ENCODE assay signal across 1 cellular context in the genomic region with DNA sequence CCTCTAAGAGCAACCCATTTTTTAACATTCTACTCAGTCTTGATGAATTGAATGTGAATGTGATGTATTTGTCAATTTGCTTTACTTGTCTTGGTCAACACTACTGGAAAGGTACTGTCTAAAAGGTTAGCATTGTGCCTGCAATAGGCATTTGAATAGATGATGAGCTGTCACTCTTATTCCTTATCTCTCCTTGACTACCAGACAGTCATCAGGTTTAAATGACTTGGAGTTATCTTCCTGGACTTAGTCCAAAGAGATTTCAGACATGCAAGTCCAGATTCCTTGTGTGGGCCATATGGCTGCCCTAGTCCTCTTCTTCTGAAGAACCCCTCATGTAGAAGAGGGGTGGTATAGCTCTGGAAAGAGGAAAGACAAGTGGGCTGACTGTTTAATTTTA.
TF ChIP-seq lines count a peak whose summit lies in the region.

No MANE protein-coding gene starts in this region.

TF ChIP-seq in SK-N-SH, 30 proteins besides CTCF, POLR2A, EP300 and RAD21 (continued from another document):
- TF ChIP-seq, protein P1, sequence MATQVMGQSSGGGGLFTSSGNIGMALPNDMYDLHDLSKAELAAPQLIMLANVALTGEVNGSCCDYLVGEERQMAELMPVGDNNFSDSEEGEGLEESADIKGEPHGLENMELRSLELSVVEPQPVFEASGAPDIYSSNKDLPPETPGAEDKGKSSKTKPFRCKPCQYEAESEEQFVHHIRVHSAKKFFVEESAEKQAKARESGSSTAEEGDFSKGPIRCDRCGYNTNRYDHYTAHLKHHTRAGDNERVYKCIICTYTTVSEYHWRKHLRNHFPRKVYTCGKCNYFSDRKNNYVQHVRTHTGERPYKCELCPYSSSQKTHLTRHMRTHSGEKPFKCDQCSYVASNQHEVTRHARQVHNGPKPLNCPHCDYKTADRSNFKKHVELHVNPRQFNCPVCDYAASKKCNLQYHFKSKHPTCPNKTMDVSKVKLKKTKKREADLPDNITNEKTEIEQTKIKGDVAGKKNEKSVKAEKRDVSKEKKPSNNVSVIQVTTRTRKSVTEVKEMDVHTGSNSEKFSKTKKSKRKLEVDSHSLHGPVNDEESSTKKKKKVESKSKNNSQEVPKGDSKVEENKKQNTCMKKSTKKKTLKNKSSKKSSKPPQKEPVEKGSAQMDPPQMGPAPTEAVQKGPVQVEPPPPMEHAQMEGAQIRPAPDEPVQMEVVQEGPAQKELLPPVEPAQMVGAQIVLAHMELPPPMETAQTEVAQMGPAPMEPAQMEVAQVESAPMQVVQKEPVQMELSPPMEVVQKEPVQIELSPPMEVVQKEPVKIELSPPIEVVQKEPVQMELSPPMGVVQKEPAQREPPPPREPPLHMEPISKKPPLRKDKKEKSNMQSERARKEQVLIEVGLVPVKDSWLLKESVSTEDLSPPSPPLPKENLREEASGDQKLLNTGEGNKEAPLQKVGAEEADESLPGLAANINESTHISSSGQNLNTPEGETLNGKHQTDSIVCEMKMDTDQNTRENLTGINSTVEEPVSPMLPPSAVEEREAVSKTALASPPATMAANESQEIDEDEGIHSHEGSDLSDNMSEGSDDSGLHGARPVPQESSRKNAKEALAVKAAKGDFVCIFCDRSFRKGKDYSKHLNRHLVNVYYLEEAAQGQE (IDR thresholded peaks at IDR 0.05; ENCODE audit: low read depth, low read length), result no peak
